26 cellular contexts compared by ENCODE assay signal in genomic region chr4:998096-998691, GRCh38. TPM values are rescaled to one million over a fixed set of nuclear protein-coding genes. Genes with fewer than 3 reads are reported as not detected.
DNase-seq lines count a peak whose midpoint lies in the region; ATAC-seq, FAIRE-seq and TF ChIP-seq lines count a peak whose summit lies in the region.
"Had no signal": no experiment of that assay in that cellular context is flagged by ENCODE, and none has a peak within 500 bp of the region (broad histone marks: within the 10 kb centered on the region; RNA-seq: fewer than 3 reads in every experiment).

No MANE protein-coding gene starts in this region.

- 43% methylated on average over 12 of the region's 12 CpGs for whole genome bisulfite sequencing in right cardiac atrium

- no peak overlapping the region for H3K4me3 ChIP-seq in right cardiac atrium (ENCODE audit: low read length)
- no peak overlapping the region for H3K4me3 ChIP-seq in kidney (ENCODE audit: low read length in 2 of 2)
- H3K4me3 ChIP-seq: ovary, PC-9, upper lobe of right lung had no signal

- DNase-seq in right cardiac atrium (peak; percentile 10 to 51 (median 46)), cardiac septum (ENCODE audit: low spot score) (no peak), T-helper 17 cell (no peak), kidney (peak; percentile 64), activated T-cell treated with anti-CD3 and anti-CD28 coated beads for 4 hours (no peak), NOMO-1 (lab: John Stamatoyannopoulos, UW; ENCODE audit: unreplicated experiment in 2 of 2) (no peak), putamen (ENCODE audit: low spot score) (no peak)
- DNase-seq: activated CD4-positive, alpha-beta T cell treated with anti-CD3 and anti-CD28 coated beads, Interleukin-2, amount 50 U/mL, for 48 hours; activated naive CD4-positive, alpha-beta T cell; amniotic stem cell; DMS 273 treated with DMSO at 0.1 percent for 48 hours; GDM1; mesendoderm; NCI-H1048; NCI-H187 treated with DMSO at 0.1 percent for 48 hours; PC-9; SJCRH30; upper lobe of right lung had no signal

- peaks cover 22% of the 10 kb centered on the region for H3K27me3 Mint-ChIP-seq in T-helper 17 cell

- no peak for TF ChIP-seq CTCF in kidney (IDR thresholded peaks at IDR 0.05; ENCODE audit: borderline replicate concordance, extremely low read depth, insufficient read depth)

- H3K4me1 Mint-ChIP-seq in T-helper 17 cell: peaks cover 7% of the 10 kb centered on the region

- H3K9me3 ChIP-seq in right cardiac atrium (ENCODE audit: control insufficient read depth, low read length) (no peaks in the 10 kb centered on the region), T-helper 17 cell (ENCODE audit: control insufficient read depth, low read length, poor library complexity, severe bottlenecking) (no peaks in the 10 kb centered on the region), kidney (ENCODE audit: control insufficient read depth in 1 of 2, low read length in 2 of 2) (no peaks in the 10 kb centered on the region)
- H3K9me3 ChIP-seq: ovary, SJCRH30, upper lobe of right lung had no signal

- H3K27ac ChIP-seq in right cardiac atrium (ENCODE audit: low read length) (no peak overlapping the region), kidney (ENCODE audit: low read depth in 2 of 2, low read length in 2 of 2) (no peak overlapping the region)
- H3K27ac ChIP-seq: KMS-11, ovary, PC-9, SJCRH30, upper lobe of right lung had no signal

- ATAC-seq in right cardiac atrium (no peak), T-helper 17 cell (no peak), GM19328 (IDR thresholded peaks at IDR 0.05; ENCODE audit: unreplicated experiment) (no peak)
- ATAC-seq: sciatic nerve had no signal

- no peak overlapping the region for H3K9ac ChIP-seq in kidney (ENCODE audit: low read length in 2 of 2)
- H3K9ac ChIP-seq: KMS-11 had no signal

- H3K27me3 ChIP-seq in right cardiac atrium (ENCODE audit: control insufficient read depth, insufficient read depth): no peaks in the 10 kb centered on the region

- H3K27ac Mint-ChIP-seq in T-helper 17 cell: no peak overlapping the region
- H3K27ac Mint-ChIP-seq: CD14-positive monocyte; T-helper 1 cell treated with Interleukin-12 subunit alpha and Interleukin-12 subunit beta and Interleukin-4 antibody, amounts not matched to agents 30 μg/mL and 1 μg/mL, for 36 hours had no signal

- intact Hi-C loops in right cardiac atrium (cut with DNase I) (no loop called here), cardiac septum (cut with DNase I) (no loop called here), kidney (cut with DNase I) (no loop called here)

- peaks cover 2% of the 10 kb centered on the region for H3K36me3 Mint-ChIP-seq in T-helper 17 cell (ENCODE audit: low read depth)
- H3K36me3 Mint-ChIP-seq: CD14-positive monocyte had no signal

- no peak for FAIRE-seq in kidney (lab: Jason Lieb, UNC)
- FAIRE-seq: bronchial epithelial cell, endometrium had no signal

- peak overlapping the region; percentile 53 for H3K4me3 Mint-ChIP-seq in T-helper 17 cell
- H3K4me3 Mint-ChIP-seq: T-helper 1 cell treated with Interleukin-12 subunit alpha and Interleukin-12 subunit beta and Interleukin-4 antibody, amounts not matched to agents 30 μg/mL and 1 μg/mL, for 36 hours had no signal

- H3K4me1 ChIP-seq in right cardiac atrium (ENCODE audit: control insufficient read depth, insufficient read depth, low read length) (no peaks in the 10 kb centered on the region), kidney (ENCODE audit: control insufficient read depth in 1 of 2, insufficient read depth in 1 of 2, low read depth in 1 of 2, low read length in 2 of 2) (peaks cover 5 to 12% of the 10 kb centered on the region in 2 donors)
- H3K4me1 ChIP-seq: SJCRH30 had no signal

- H3K36me3 ChIP-seq in kidney (ENCODE audit: control insufficient read depth in 1 of 2, insufficient read depth in 2 of 2, low read length in 2 of 2): no peaks in the 10 kb centered on the region
- H3K36me3 ChIP-seq: ovary, SJCRH30, upper lobe of right lung had no signal

RNA-seq across cellular contexts. Expression of gene SLC26A1, which starts 5.0 kb away (rescaled TPM):
- total RNA-seq in right cardiac atrium (under 1 TPM in 2 of 4 donors, not detected in 2; 0.36 to 0.37 TPM), cardiac septum (0.22 TPM), T-helper 17 cell (under 1 TPM in 1 of 2 donors, not detected in 1; 0.21 TPM), kidney (2.9 TPM)
- polyA plus RNA-seq in right cardiac atrium (0.34 TPM), kidney (ENCODE audit: insufficient read depth, low read depth, low replicate concordance) (10.2 TPM)
- total RNA-seq: SJCRH30 had no signal

RNA-seq across cellular contexts. Expression of gene IDUA, which starts 11.3 kb away (rescaled TPM):
- total RNA-seq in right cardiac atrium (10 to 100 TPM; 14.7 to 17.4 (median 17.1) TPM), cardiac septum (12.9 TPM), T-helper 17 cell (10 to 100 TPM; 56.9 to 58.6 TPM), kidney (58.5 TPM)
- polyA plus RNA-seq in right cardiac atrium (8.5 TPM), kidney (ENCODE audit: insufficient read depth, low read depth, low replicate concordance) (11.9 TPM)

RNA-seq across cellular contexts. Expression of gene FGFRL1, which starts 13.2 kb away (rescaled TPM):
- total RNA-seq in right cardiac atrium (10 to 100 TPM; 17.4 to 21.7 (median 20.3) TPM), cardiac septum (28.1 TPM), T-helper 17 cell (10 to 100 TPM; 23.1 to 30.1 TPM), kidney (25.5 TPM)
- polyA plus RNA-seq in right cardiac atrium (19.2 TPM), kidney (ENCODE audit: insufficient read depth, low read depth, low replicate concordance) (22.0 TPM)

RNA-seq across cellular contexts. Expression of gene DGKQ, which starts 24.8 kb away (rescaled TPM):
- total RNA-seq in right cardiac atrium: 1 to 10 TPM; 4.5 to 4.9 (median 4.6) TPM
- polyA plus RNA-seq in right cardiac atrium: 3.6 TPM
- total RNA-seq in cardiac septum: 5.2 TPM
- total RNA-seq in T-helper 17 cell: 10 to 100 TPM; 13.5 to 14.4 TPM
- total RNA-seq in kidney: 13.7 TPM
- 3.5 TPM for polyA plus RNA-seq in kidney (ENCODE audit: insufficient read depth, low read depth, low replicate concordance)

Comparison
In these comparisons a context has a peak if more than half of its experiments do, and no peak if none do; other contexts are left out.
1. DNase-seq: peak in right cardiac atrium (3 of 3) and kidney (single experiment); none in cardiac septum (single experiment), T-helper 17 cell (0 of 3), activated T-cell treated with anti-CD3 and anti-CD28 coated beads for 4 hours (single experiment), NOMO-1 (0 of 2) and putamen (single experiment).